In the genomic region with DNA sequence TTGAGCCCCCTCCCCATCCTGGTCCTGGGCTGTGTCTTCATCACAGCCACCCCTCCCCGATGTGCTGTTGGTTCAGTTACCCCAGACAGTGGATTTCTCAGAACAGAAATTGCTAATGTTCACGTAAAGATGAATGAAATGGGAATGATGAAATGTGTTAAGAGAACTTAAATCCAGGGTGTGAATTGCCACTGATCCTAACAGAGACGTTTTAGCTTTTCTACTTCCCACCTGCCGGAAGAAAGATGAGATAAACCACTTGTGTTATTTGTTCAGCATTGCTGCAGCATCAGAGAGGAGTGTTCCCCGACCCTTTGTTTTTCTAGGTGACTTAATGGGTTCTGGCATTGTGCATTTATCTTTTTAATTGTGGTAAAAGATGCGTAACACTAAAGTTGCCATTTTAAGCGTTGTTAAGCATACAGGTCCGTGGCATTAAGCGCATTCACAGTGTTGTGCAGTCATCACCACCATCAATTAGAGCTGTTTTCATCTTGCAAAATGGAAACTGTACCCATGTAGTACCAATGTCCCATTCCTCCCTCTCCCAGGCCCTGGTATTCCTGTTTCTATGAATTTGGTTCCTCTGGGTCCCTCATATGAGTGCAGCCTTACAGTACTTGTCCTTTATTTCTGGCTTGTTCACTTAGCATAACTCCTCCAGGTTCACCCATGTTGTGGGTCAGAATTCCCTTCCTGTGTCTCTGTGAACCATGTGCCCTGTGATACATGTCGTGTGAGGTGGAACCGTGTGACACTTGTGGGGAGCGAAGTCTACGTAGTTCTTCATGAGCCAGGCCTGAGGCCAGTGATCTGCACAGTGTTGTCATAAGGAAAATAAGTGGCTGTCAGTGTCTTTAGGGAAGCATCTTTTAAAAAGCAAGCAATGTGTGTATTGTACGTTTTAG, we compare ENCODE assay signal across 17 cellular contexts.
DNase-seq lines count a peak whose midpoint lies in the region; ATAC-seq, FAIRE-seq and TF ChIP-seq lines count a peak whose summit lies in the region.
"Had no signal": no experiment of that assay in that cellular context is flagged by ENCODE, and none has a peak within 500 bp of the region (broad histone marks: within the 10 kb centered on the region; RNA-seq: fewer than 3 reads in every experiment).

No MANE protein-coding gene starts in this region.

- H3K9me3 ChIP-seq in heart left ventricle (peaks cover 0 to 1% (median 0%) of the 10 kb centered on the region in 12 donors), K562 (replicated peaks; ENCODE audit: control insufficient read depth, insufficient read depth, low read depth, low read length) (no peaks in the 10 kb centered on the region), upper lobe of left lung (no peaks in the 10 kb centered on the region)
- H3K9me3 ChIP-seq: A549 had no signal

- TF ChIP-seq EP300 in K562 (IDR thresholded peaks at IDR 0.05; ENCODE audit: low read length) (no peak), upper lobe of left lung (IDR thresholded peaks at IDR 0.05) (no peak)

- 88 to 95% (median 94%) methylated on average over 14 of the region's 14 CpGs for WGBS in heart left ventricle, 4 donors
- 77% methylated on average over 14 of the region's 14 CpGs for WGBS in K562 (ENCODE audit: insufficient coverage, low coverage, missing lambda C conversion rate)
- 83 to 84% methylated on average over 14 of the region's 14 CpGs for WGBS in upper lobe of left lung, 2 donors

- H2AFZ ChIP-seq in K562 (ENCODE audit: low read depth, low read length) = no peak overlapping the region
- H2AFZ ChIP-seq: GM23248 had no signal

- POLR2A ChIA-PET in K562 (lab: Yijun Ruan, JAX) = interaction anchor here (0.7 to 1.7 kb wide), 3 partner anchors 9 to 782 kb away, joined by 4 to 8 read pairs (median 5); no protein-coding TSS in a partner anchor

- H3K9ac ChIP-seq in K562 (ENCODE audit: insufficient read depth in 1 of 2, low read depth in 2 of 2, low read length in 2 of 2) = no peak overlapping the region
- H3K9ac ChIP-seq: GM23248 had no signal

- FAIRE-seq in K562 (lab: Jason Lieb, UNC) = peak; percentile 37
- FAIRE-seq: A549 had no signal

- intact Hi-C loops in heart left ventricle (cut with DNase I) (no loop called here), Right ventricle myocardium inferior (cut with DNase I) (no loop called here), K562 (cut with micrococcal nuclease) (loop anchor here (5.0 kb wide), 1 partner anchor 47 kb away; no protein-coding TSS in a partner anchor)

- no peak for DNase-seq in heart left ventricle
- DNase-seq in Right ventricle myocardium inferior (ENCODE audit: missing footprints) = no peak
- peak; percentile 68 for DNase-seq in NCI-H2081 treated with DMSO at 0.1 percent for 48 hours (lab: John Stamatoyannopoulos, UW)
- no peak for DNase-seq in K562 (ENCODE audit: extremely low read depth in 1 of 4, low spot score in 3 of 4)
- no peak for DNase-seq in upper lobe of left lung
- DNase-seq in NCI-H526 treated with DMSO at 0.1 percent for 48 hours (lab: John Stamatoyannopoulos, UW) = no peak
- no peak for DNase-seq in NCI-H1930 (lab: John Stamatoyannopoulos, UW)
- DNase-seq: activated B cell treated with CpG ODN at 0.5 μM for 24 hours; CD4-positive, alpha-beta memory T cell; erythroblast; GM23248; NCI-H1694; OCI-M1; stimulated activated naive CD4-positive, alpha-beta T cell treated with Interleukin-2 at 50 U/mL for 16 hours had no signal

- H3K4me3 ChIP-seq in heart left ventricle (no peak overlapping the region), K562 (no peak overlapping the region), upper lobe of left lung (no peak overlapping the region)
- H3K4me3 ChIP-seq: A549, GM23248 had no signal

- TF ChIP-seq POLR2A in heart left ventricle (IDR thresholded peaks at IDR 0.05) = no peak
- no peak for TF ChIP-seq POLR2A in K562 (conservative IDR thresholded peaks at IDR 0.05)
- TF ChIP-seq POLR2A in upper lobe of left lung (IDR thresholded peaks at IDR 0.05) = no peak

- H3K27ac ChIP-seq in heart left ventricle (peak overlapping the region in 7 of 12 donors; percentile 76 to 84 (median 80)), K562 (ENCODE audit: extremely low read depth, low read depth, low read length) (no peak overlapping the region), upper lobe of left lung (peak overlapping the region in 3 of 4 donors; percentile 50 to 83 (median 82))
- H3K27ac ChIP-seq: A549, GM23248 had no signal

- BruUV-seq in K562 (replicated peaks; lab: Mats Ljungman, UMichigan) = no TSS peak

- H4K20me1 ChIP-seq in K562 (replicated peaks; ENCODE audit: control insufficient read depth, insufficient read depth, low read length) = no peaks in the 10 kb centered on the region

- H3K79me2 ChIP-seq in K562 (ENCODE audit: control insufficient read depth, insufficient read depth, low read length) = peaks cover 57% of the 10 kb centered on the region

- no peaks in the 10 kb centered on the region for H3K9me1 ChIP-seq in K562 (ENCODE audit: control insufficient read depth, insufficient read depth, low read length)

- in situ Hi-C loops in K562 (cut with MboI) = no loop called here

- TF ChIP-seq CTCF in heart left ventricle (IDR thresholded peaks at IDR 0.05) (no peak), K562 (IDR thresholded peaks at IDR 0.05 in 2 of 3, conservative IDR thresholded peaks at IDR 0.05 in 1 of 3; ENCODE audit: insufficient read depth in 2 of 3, low read depth in 1 of 3, low read length in 3 of 3) (no peak), upper lobe of left lung (IDR thresholded peaks at IDR 0.05) (no peak)

- no peak overlapping the region for H3K4me2 ChIP-seq in K562 (ENCODE audit: insufficient read depth, low read length)
- H3K4me2 ChIP-seq: A549 had no signal

- H3K4me1 ChIP-seq in heart left ventricle = peaks cover 0 to 53% (median 30%) of the 10 kb centered on the region in 12 donors
- peaks cover 6 to 32% of the 10 kb centered on the region in 2 experiments; a peak in 4 of 5 replicates for H3K4me1 ChIP-seq in K562 (replicated peaks in 1 of 2; ENCODE audit: control insufficient read depth in 2 of 2, insufficient read depth in 2 of 2, low read length in 2 of 2)
- peaks cover 32 to 52% (median 45%) of the 10 kb centered on the region in 4 donors for H3K4me1 ChIP-seq in upper lobe of left lung

- CTCF ChIA-PET in K562 (lab: Yijun Ruan, JAX; ENCODE audit: low intra/inter-chr PET ratio) = no interaction called here

- ATAC-seq in heart left ventricle (no peak), Right ventricle myocardium inferior (no peak), K562 (no peak), upper lobe of left lung (ENCODE audit: low FRiP score in 2 of 2) (no peak), GM21825 (IDR thresholded peaks at IDR 0.05; ENCODE audit: unreplicated experiment) (no peak)
- ATAC-seq: A549; natural killer cell treated with Interleukin-12 subunit alpha and Interleukin-12 subunit beta and Interleukin-15 and Interleukin-18, amount 100 ng/mL, for 72 hours had no signal

- no peak for TF ChIP-seq RAD21 in K562 (CRISPR knock-in tag; conservative IDR thresholded peaks at IDR 0.05 in 1 of 2, IDR thresholded peaks at IDR 0.05 in 1 of 2)

- no peaks in the 10 kb centered on the region for H3K27me3 ChIP-seq in heart left ventricle
- no peaks in the 10 kb centered on the region for H3K27me3 ChIP-seq in K562 (ENCODE audit: control insufficient read depth in 2 of 2, insufficient read depth in 2 of 2, low read length in 2 of 2)
- no peaks in the 10 kb centered on the region for H3K27me3 ChIP-seq in upper lobe of left lung

- H3K36me3 ChIP-seq in heart left ventricle = no peaks in the 10 kb centered on the region
- H3K36me3 ChIP-seq in K562 (ENCODE audit: control insufficient read depth, insufficient read depth, low read length) = peaks cover 45% of the 10 kb centered on the region
- no peaks in the 10 kb centered on the region for H3K36me3 ChIP-seq in upper lobe of left lung

TF ChIP-seq in K562, 482 proteins besides CTCF, POLR2A, EP300 and RAD21 (continues in another document):
- no peak for TF ChIP-seq DIDO1 (tag; IDR thresholded peaks at IDR 0.05; ENCODE audit: low read depth)
- no peak for TF ChIP-seq SNIP1 (IDR thresholded peaks at IDR 0.05; ENCODE audit: low read depth)
- TF ChIP-seq LARP7 (IDR thresholded peaks at IDR 0.05) = no peak
- TF ChIP-seq MED1 (CRISPR knock-in tag; IDR thresholded peaks at IDR 0.05; ENCODE audit: borderline replicate concordance) = no peak
- no peak for TF ChIP-seq MTA3 (IDR thresholded peaks at IDR 0.05; ENCODE audit: borderline replicate concordance)
- no peak for TF ChIP-seq TBL1XR1 (IDR thresholded peaks at IDR 0.05; ENCODE audit: low read length in 2 of 2)
- TF ChIP-seq SMARCA5 (IDR thresholded peaks at IDR 0.05) = no peak
- TF ChIP-seq BCL6 (CRISPR knock-in tag; IDR thresholded peaks at IDR 0.05) = no peak
- no peak for TF ChIP-seq LEF1 (IDR thresholded peaks at IDR 0.05)
- TF ChIP-seq FOXJ3 (CRISPR knock-in tag; IDR thresholded peaks at IDR 0.05) = no peak
- TF ChIP-seq, protein P1, sequence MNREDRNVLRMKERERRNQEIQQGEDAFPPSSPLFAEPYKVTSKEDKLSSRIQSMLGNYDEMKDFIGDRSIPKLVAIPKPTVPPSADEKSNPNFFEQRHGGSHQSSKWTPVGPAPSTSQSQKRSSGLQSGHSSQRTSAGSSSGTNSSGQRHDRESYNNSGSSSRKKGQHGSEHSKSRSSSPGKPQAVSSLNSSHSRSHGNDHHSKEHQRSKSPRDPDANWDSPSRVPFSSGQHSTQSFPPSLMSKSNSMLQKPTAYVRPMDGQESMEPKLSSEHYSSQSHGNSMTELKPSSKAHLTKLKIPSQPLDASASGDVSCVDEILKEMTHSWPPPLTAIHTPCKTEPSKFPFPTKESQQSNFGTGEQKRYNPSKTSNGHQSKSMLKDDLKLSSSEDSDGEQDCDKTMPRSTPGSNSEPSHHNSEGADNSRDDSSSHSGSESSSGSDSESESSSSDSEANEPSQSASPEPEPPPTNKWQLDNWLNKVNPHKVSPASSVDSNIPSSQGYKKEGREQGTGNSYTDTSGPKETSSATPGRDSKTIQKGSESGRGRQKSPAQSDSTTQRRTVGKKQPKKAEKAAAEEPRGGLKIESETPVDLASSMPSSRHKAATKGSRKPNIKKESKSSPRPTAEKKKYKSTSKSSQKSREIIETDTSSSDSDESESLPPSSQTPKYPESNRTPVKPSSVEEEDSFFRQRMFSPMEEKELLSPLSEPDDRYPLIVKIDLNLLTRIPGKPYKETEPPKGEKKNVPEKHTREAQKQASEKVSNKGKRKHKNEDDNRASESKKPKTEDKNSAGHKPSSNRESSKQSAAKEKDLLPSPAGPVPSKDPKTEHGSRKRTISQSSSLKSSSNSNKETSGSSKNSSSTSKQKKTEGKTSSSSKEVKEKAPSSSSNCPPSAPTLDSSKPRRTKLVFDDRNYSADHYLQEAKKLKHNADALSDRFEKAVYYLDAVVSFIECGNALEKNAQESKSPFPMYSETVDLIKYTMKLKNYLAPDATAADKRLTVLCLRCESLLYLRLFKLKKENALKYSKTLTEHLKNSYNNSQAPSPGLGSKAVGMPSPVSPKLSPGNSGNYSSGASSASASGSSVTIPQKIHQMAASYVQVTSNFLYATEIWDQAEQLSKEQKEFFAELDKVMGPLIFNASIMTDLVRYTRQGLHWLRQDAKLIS (CRISPR knock-in tag; IDR thresholded peaks at IDR 0.05) = no peak
